ENCODE assay signal across 2 cellular contexts in the genomic region with DNA sequence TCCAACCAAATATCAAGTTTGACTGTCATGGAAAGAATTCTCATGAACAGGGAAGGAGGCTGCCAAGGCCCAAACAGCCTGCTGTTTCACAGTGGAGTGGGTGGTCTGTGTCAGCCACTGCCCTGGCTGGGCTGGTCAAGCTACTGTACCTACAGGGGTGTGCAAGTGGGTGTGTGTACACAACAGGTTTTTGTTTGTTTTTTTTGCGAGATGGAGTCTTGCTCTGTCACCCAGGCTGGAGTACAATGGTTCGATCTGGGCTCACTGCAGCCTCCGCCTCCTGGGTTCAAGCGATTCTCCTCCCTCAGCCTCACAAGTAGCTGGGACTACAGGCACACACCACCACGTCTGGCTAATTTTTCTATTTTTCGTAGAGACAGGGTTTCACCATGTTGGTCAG. TPM values are rescaled to one million over a fixed set of nuclear protein-coding genes. Genes with fewer than 3 reads are reported as not detected.
"Had no signal": no experiment of that assay in that cellular context is flagged by ENCODE, and none has a peak within 500 bp of the region (broad histone marks: within the 10 kb centered on the region; RNA-seq: fewer than 3 reads in every experiment).

No MANE protein-coding gene starts in this region.

RNA-seq across cellular contexts. Expression of a gene that starts 32.2 kb away (rescaled TPM):
- total RNA-seq: HT1080 had no signal
- polyA plus RNA-seq: IgD-negative memory B cell had no signal
